Comparison of ENCODE assay signal across 8 cellular contexts in genomic region chr5:177447611-177448243, GRCh38. TPM values are rescaled to one million over a fixed set of nuclear protein-coding genes. Genes with fewer than 3 reads are reported as not detected.
DNase-seq lines count a peak whose midpoint lies in the region; ATAC-seq and TF ChIP-seq lines count a peak whose summit lies in the region.

No MANE protein-coding gene starts in this region.

- H3K79me2 ChIP-seq in Karpas-422 (ENCODE audit: low read length), result peaks cover 32% of the 10 kb centered on the region
- H3K79me2 ChIP-seq in trophoblast cell (ENCODE audit: control insufficient read depth, insufficient read depth, low read length, poor library complexity), result no peaks in the 10 kb centered on the region

- H3K36me3 ChIP-seq in Karpas-422 (ENCODE audit: insufficient read depth, low read length) (no peaks in the 10 kb centered on the region), cardiac muscle cell (no peaks in the 10 kb centered on the region), trophoblast cell (ENCODE audit: control insufficient read depth in 1 of 2, insufficient read depth in 2 of 2, low read length in 2 of 2) (no peaks in the 10 kb centered on the region)

- H3K4ac ChIP-seq in trophoblast cell (ENCODE audit: low read depth, low read length), result no peak overlapping the region

- H3K79me1 ChIP-seq in trophoblast cell (ENCODE audit: low read length), result peaks cover 2% of the 10 kb centered on the region

- no peak overlapping the region for H2BK120ac ChIP-seq in trophoblast cell (ENCODE audit: insufficient read depth, low read length, poor library complexity)

- DNase-seq in DMS 273 (lab: John Stamatoyannopoulos, UW; ENCODE audit: unreplicated experiment), result peak; percentile 81
- no peak for DNase-seq in DMS 273 treated with DMSO at 0.1 percent for 48 hours (lab: John Stamatoyannopoulos, UW)
- DNase-seq in Karpas-422, result peak; percentile 84
- DNase-seq in activated T-helper 1 cell treated with anti-CD3 and anti-CD28 coated beads, Interleukin-12 subunit alpha, Interleukin-12 subunit beta, Interleukin-2, Interleukin-4 antibody, amounts not matched to agents 30 ng/mL and 10 ng/mL and 1 ng/mL, durations not matched to agents 14 hours and 24 hours and 36 hours (ENCODE audit: low spot score), result no peak
- DNase-seq in cardiac muscle cell (ENCODE audit: low read depth in 1 of 2, low spot score in 1 of 2), result peak; percentile 29 to 78
- DNase-seq in trophoblast cell, result no peak
- no peak for DNase-seq in NCI-H1930 (lab: John Stamatoyannopoulos, UW)

- no peak overlapping the region for H4K12ac ChIP-seq in trophoblast cell (ENCODE audit: low read depth, low read length)

- no peak overlapping the region for H2AK5ac ChIP-seq in trophoblast cell (ENCODE audit: low read length)

- peak overlapping the region; percentile 72 for H3K4me3 ChIP-seq in Karpas-422 (ENCODE audit: low read length)
- peak overlapping the region; percentile 58 for H3K4me3 ChIP-seq in cardiac muscle cell
- no peak overlapping the region for H3K4me3 ChIP-seq in trophoblast cell (ENCODE audit: low read depth, low read length)

- H3K27me3 Mint-ChIP-seq in activated T-helper 1 cell treated with anti-CD3 and anti-CD28 coated beads, Interleukin-12 subunit alpha, Interleukin-12 subunit beta, Interleukin-2, Interleukin-4 antibody, amounts not matched to agents 30 ng/mL and 10 ng/mL and 1 ng/mL, durations not matched to agents 14 hours and 24 hours and 36 hours (ENCODE audit: insufficient read depth), result peaks cover 16% of the 10 kb centered on the region

- H3K9ac ChIP-seq in Karpas-422 (ENCODE audit: low read length) (peak overlapping the region; percentile 96), trophoblast cell (ENCODE audit: low read length) (no peak overlapping the region)

- H3K36me3 Mint-ChIP-seq in activated T-helper 1 cell treated with anti-CD3 and anti-CD28 coated beads, Interleukin-12 subunit alpha, Interleukin-12 subunit beta, Interleukin-2, Interleukin-4 antibody, amounts not matched to agents 30 ng/mL and 10 ng/mL and 1 ng/mL, durations not matched to agents 14 hours and 24 hours and 36 hours (ENCODE audit: low read depth), result peaks cover under 1% of the 10 kb centered on the region

- no peaks in the 10 kb centered on the region for H4K20me1 ChIP-seq in Karpas-422 (ENCODE audit: insufficient read depth, low read depth, low read length)

- H3K27ac ChIP-seq in Karpas-422 (ENCODE audit: low read length), result peak overlapping the region; percentile 90
- H3K27ac ChIP-seq in cardiac muscle cell, result no peak overlapping the region
- H3K27ac ChIP-seq in trophoblast cell (ENCODE audit: low read depth, low read length), result no peak overlapping the region

- no peak overlapping the region for H3K18ac ChIP-seq in trophoblast cell (ENCODE audit: low read length)

- H2AFZ ChIP-seq in Karpas-422 (ENCODE audit: low read length) (no peak overlapping the region), trophoblast cell (ENCODE audit: insufficient read depth, low read length, poor library complexity) (no peak overlapping the region)

- no peaks in the 10 kb centered on the region for H3K9me2 ChIP-seq in Karpas-422 (replicated peaks; ENCODE audit: insufficient read depth, low read length)

- H3K4me1 ChIP-seq in Karpas-422 (ENCODE audit: low read length) (peaks cover 75% of the 10 kb centered on the region), cardiac muscle cell (ENCODE audit: low read depth) (peaks cover 9% of the 10 kb centered on the region), trophoblast cell (ENCODE audit: control insufficient read depth in 1 of 2, insufficient read depth in 2 of 2, low read length in 2 of 2) (peaks cover 5 to 15% of the 10 kb centered on the region in 2 experiments)

- ATAC-seq in GM21786 (IDR thresholded peaks at IDR 0.05; ENCODE audit: unreplicated experiment), result no peak

- H3K9me3 ChIP-seq in Karpas-422 (ENCODE audit: low read length), result no peaks in the 10 kb centered on the region
- H3K9me3 ChIP-seq in cardiac muscle cell (ENCODE audit: low read depth), result no peaks in the 10 kb centered on the region
- peaks cover 6% of the 10 kb centered on the region for H3K9me3 ChIP-seq in trophoblast cell (ENCODE audit: insufficient read depth, low read depth, low read length)

- H3K4me1 Mint-ChIP-seq in activated T-helper 1 cell treated with anti-CD3 and anti-CD28 coated beads, Interleukin-12 subunit alpha, Interleukin-12 subunit beta, Interleukin-2, Interleukin-4 antibody, amounts not matched to agents 30 ng/mL and 10 ng/mL and 1 ng/mL, durations not matched to agents 14 hours and 24 hours and 36 hours (ENCODE audit: low read depth), result peaks cover 30% of the 10 kb centered on the region

- no peak overlapping the region for H4K8ac ChIP-seq in trophoblast cell (ENCODE audit: low read depth, low read length)

- no peak overlapping the region for H2BK12ac ChIP-seq in trophoblast cell (ENCODE audit: low read length)

- H3K27ac Mint-ChIP-seq in activated T-helper 1 cell treated with anti-CD3 and anti-CD28 coated beads, Interleukin-12 subunit alpha, Interleukin-12 subunit beta, Interleukin-2, Interleukin-4 antibody, amounts not matched to agents 30 ng/mL and 10 ng/mL and 1 ng/mL, durations not matched to agents 14 hours and 24 hours and 36 hours, result no peak overlapping the region

- H3K4me3 Mint-ChIP-seq in activated T-helper 1 cell treated with anti-CD3 and anti-CD28 coated beads, Interleukin-12 subunit alpha, Interleukin-12 subunit beta, Interleukin-2, Interleukin-4 antibody, amounts not matched to agents 30 ng/mL and 10 ng/mL and 1 ng/mL, durations not matched to agents 14 hours and 24 hours and 36 hours, result peak overlapping the region; percentile 73

- H4K91ac ChIP-seq in trophoblast cell (ENCODE audit: low read depth, low read length), result no peak overlapping the region

- no peak for TF ChIP-seq CTCF in cardiac muscle cell (IDR thresholded peaks at IDR 0.05; ENCODE audit: low read depth, low read length)

- H3K4me2 ChIP-seq in Karpas-422 (ENCODE audit: low read depth, low read length, poor library complexity, severe bottlenecking) (peak overlapping the region; percentile 88), trophoblast cell (ENCODE audit: low read length) (peak overlapping the region; percentile 25)

- H3K27me3 ChIP-seq in Karpas-422 (ENCODE audit: low read length) (no peaks in the 10 kb centered on the region), cardiac muscle cell (no peaks in the 10 kb centered on the region), trophoblast cell (ENCODE audit: insufficient read depth, low read length) (peaks cover 6% of the 10 kb centered on the region)

- H2BK5ac ChIP-seq in trophoblast cell (ENCODE audit: low read depth, low read length, poor library complexity), result no peak overlapping the region

- no peak overlapping the region for H3K23ac ChIP-seq in trophoblast cell (ENCODE audit: low read length)

- intact Hi-C loops in activated T-helper 1 cell treated with anti-CD3 and anti-CD28 coated beads, Interleukin-12 subunit alpha, Interleukin-12 subunit beta, Interleukin-2, Interleukin-4 antibody, amounts not matched to agents 30 ng/mL and 10 ng/mL and 1 ng/mL, durations not matched to agents 14 hours and 24 hours and 36 hours (cut with micrococcal nuclease), result loop anchor here (2.0 kb wide), 1 partner anchor 45 kb away; no protein-coding TSS in a partner anchor

- no peaks in the 10 kb centered on the region for H3K9me3 Mint-ChIP-seq in activated T-helper 1 cell treated with anti-CD3 and anti-CD28 coated beads, Interleukin-12 subunit alpha, Interleukin-12 subunit beta, Interleukin-2, Interleukin-4 antibody, amounts not matched to agents 30 ng/mL and 10 ng/mL and 1 ng/mL, durations not matched to agents 14 hours and 24 hours and 36 hours

- no peak overlapping the region for H3K14ac ChIP-seq in trophoblast cell (ENCODE audit: low read length)

- WGBS in trophoblast cell (ENCODE audit: extremely low coverage, insufficient coverage, insufficient read length), result no CpG with 5 or more reads among the region's 23 CpGs

RNA-seq across cellular contexts. Expression of gene PRR7, which starts 1.1 kb away (rescaled TPM):
- total RNA-seq in Karpas-422 (2014; rRNA removed; shearing (Covaris generic); ENCODE audit: low replicate concordance), result 26.8 and 59.4 TPM in 2 replicates
- total RNA-seq in activated T-helper 1 cell treated with anti-CD3 and anti-CD28 coated beads, Interleukin-12 subunit alpha, Interleukin-12 subunit beta, Interleukin-2, Interleukin-4 antibody, amounts not matched to agents 30 ng/mL and 10 ng/mL and 1 ng/mL, durations not matched to agents 14 hours and 24 hours and 36 hours, result 10.3 and 11.2 TPM in 2 replicates
- 26.4 and 29.0 TPM in 2 replicates for total RNA-seq in cardiac muscle cell
- polyA plus RNA-seq in cardiac muscle cell, result 27.1 and 29.2 TPM in 2 replicates
- 1.7 and 1.9 TPM in 2 replicates for polyA plus RNA-seq in trophoblast cell (2013)

RNA-seq across cellular contexts. Expression of gene GRK6, which starts 21.3 kb away (rescaled TPM):
- total RNA-seq in Karpas-422 (2014; rRNA removed; shearing (Covaris generic); ENCODE audit: low replicate concordance), result 45.5 and 79.1 TPM in 2 replicates
- total RNA-seq in activated T-helper 1 cell treated with anti-CD3 and anti-CD28 coated beads, Interleukin-12 subunit alpha, Interleukin-12 subunit beta, Interleukin-2, Interleukin-4 antibody, amounts not matched to agents 30 ng/mL and 10 ng/mL and 1 ng/mL, durations not matched to agents 14 hours and 24 hours and 36 hours, result 122 and 132 TPM in 2 replicates
- total RNA-seq in cardiac muscle cell, result 43.7 and 62.1 TPM in 2 replicates
- polyA plus RNA-seq in cardiac muscle cell, result 39.6 and 62.0 TPM in 2 replicates
- 15.2 and 16.0 TPM in 2 replicates for polyA plus RNA-seq in trophoblast cell (2013)

RNA-seq across cellular contexts. Expression of gene DBN1, which starts 25.7 kb away (rescaled TPM):
- 29.1 and 72.7 TPM in 2 replicates for total RNA-seq in Karpas-422 (2014; rRNA removed; shearing (Covaris generic); ENCODE audit: low replicate concordance)
- 13.1 and 14.4 TPM in 2 replicates for total RNA-seq in activated T-helper 1 cell treated with anti-CD3 and anti-CD28 coated beads, Interleukin-12 subunit alpha, Interleukin-12 subunit beta, Interleukin-2, Interleukin-4 antibody, amounts not matched to agents 30 ng/mL and 10 ng/mL and 1 ng/mL, durations not matched to agents 14 hours and 24 hours and 36 hours
- total RNA-seq in cardiac muscle cell, result 258 and 295 TPM in 2 replicates
- polyA plus RNA-seq in cardiac muscle cell, result 147 and 185 TPM in 2 replicates
- polyA plus RNA-seq in trophoblast cell (2013), result 206 and 211 TPM in 2 replicates

RNA-seq across cellular contexts. Expression of gene F12, which starts 38.4 kb away (rescaled TPM):
- total RNA-seq in Karpas-422 (2014; rRNA removed; shearing (Covaris generic); ENCODE audit: low replicate concordance), result 6.0 and 6.5 TPM in 2 replicates
- total RNA-seq in activated T-helper 1 cell treated with anti-CD3 and anti-CD28 coated beads, Interleukin-12 subunit alpha, Interleukin-12 subunit beta, Interleukin-2, Interleukin-4 antibody, amounts not matched to agents 30 ng/mL and 10 ng/mL and 1 ng/mL, durations not matched to agents 14 hours and 24 hours and 36 hours, result 1.3 and 2.2 TPM in 2 replicates
- 3.4 and 4.6 TPM in 2 replicates for total RNA-seq in cardiac muscle cell
- polyA plus RNA-seq in cardiac muscle cell, result 5.0 and 13.6 TPM in 2 replicates
- 0.47 and 0.49 TPM in 2 replicates for polyA plus RNA-seq in trophoblast cell (2013)

RNA-seq across cellular contexts. Expression of gene PFN3, which starts 47.3 kb away (rescaled TPM):
- not detected in 2 replicates for total RNA-seq in Karpas-422 (2014; rRNA removed; shearing (Covaris generic); ENCODE audit: low replicate concordance)
- total RNA-seq in activated T-helper 1 cell treated with anti-CD3 and anti-CD28 coated beads, Interleukin-12 subunit alpha, Interleukin-12 subunit beta, Interleukin-2, Interleukin-4 antibody, amounts not matched to agents 30 ng/mL and 10 ng/mL and 1 ng/mL, durations not matched to agents 14 hours and 24 hours and 36 hours, result not detected in 2 replicates
- not detected in 2 replicates for total RNA-seq in cardiac muscle cell
- polyA plus RNA-seq in cardiac muscle cell, result not detected in 2 replicates
- not detected in 2 replicates for polyA plus RNA-seq in trophoblast cell (2013)

Comparison
In these comparisons a context has a peak if more than half of its experiments do, and no peak if none do; other contexts are left out.
1. DNase-seq: peak in DMS 273 (single experiment), Karpas-422 (single experiment) and cardiac muscle cell (2 of 2); none in DMS 273 treated with DMSO at 0.1 percent for 48 hours (single experiment), activated T-helper 1 cell treated with anti-CD3 and anti-CD28 coated beads, Interleukin-12 subunit alpha, Interleukin-12 subunit beta, Interleukin-2, Interleukin-4 antibody, amounts not matched to agents 30 ng/mL and 10 ng/mL and 1 ng/mL, durations not matched to agents 14 hours and 24 hours and 36 hours (single experiment), trophoblast cell (0 of 2) and NCI-H1930 (0 of 2).